ENCODE assay signal across 29 cellular contexts in the genomic region with DNA sequence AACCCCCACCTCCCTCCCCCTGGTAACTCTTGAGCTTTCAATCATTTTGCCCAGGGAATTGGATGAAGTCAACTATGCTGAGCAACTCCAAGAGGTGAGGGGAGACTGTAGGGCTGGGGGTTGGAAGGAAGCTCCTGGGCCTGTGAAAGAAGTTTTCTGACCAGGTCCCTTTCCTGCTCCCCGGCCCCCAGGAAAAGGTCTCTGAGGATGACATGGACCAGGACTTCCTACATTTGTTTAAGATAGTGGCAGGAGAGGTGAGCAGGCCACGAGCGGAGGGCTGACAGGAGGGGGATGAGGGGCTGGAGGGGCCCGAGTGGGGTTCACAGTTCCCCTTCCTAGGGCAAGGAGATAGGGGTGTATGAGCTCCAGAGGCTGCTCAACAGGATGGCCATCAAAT. TPM values are rescaled to one million over a fixed set of nuclear protein-coding genes. Genes with fewer than 3 reads are reported as not detected.
"Had no signal": no experiment of that assay in that cellular context is flagged by ENCODE, and none has a peak within 500 bp of the region (broad histone marks: within the 10 kb centered on the region; RNA-seq: fewer than 3 reads in every experiment).

No MANE protein-coding gene starts in this region.

- H3K36me3 Mint-ChIP-seq: immature natural killer cell; memory B cell; natural killer cell; stimulated activated memory B cell treated with anti-CD40 and anti-IgM and Interleukin-4, amounts not matched to agents 10 μg/mL and 1 μg/mL and 100 μg/mL, for 72 hours had no signal

- H3K27ac Mint-ChIP-seq: dendritic cell treated with granulocyte-macrophage colony-stimulating factor and Interleukin-4, amounts not matched to agents 40 ng/mL and 50 ng/mL, for 4 days; endodermal cell; memory B cell; natural killer cell; stimulated activated memory B cell treated with anti-CD40 and anti-IgM and Interleukin-4, amounts not matched to agents 10 μg/mL and 1 μg/mL and 100 μg/mL, for 72 hours; stimulated activated naive CD8-positive, alpha-beta T cell treated with anti-CD3 and anti-CD28 coated beads, Interleukin-15, Interleukin-2, amounts not matched to agents 100 ng/mL and 50 ng/mL, for 24 hours had no signal

- H3K4me3 Mint-ChIP-seq: dendritic cell treated with granulocyte-macrophage colony-stimulating factor and Interleukin-4, amounts not matched to agents 40 ng/mL and 50 ng/mL, for 4 days; endodermal cell; immature natural killer cell; memory B cell; natural killer cell; stimulated activated memory B cell treated with anti-CD40 and anti-IgM and Interleukin-4, amounts not matched to agents 10 μg/mL and 1 μg/mL and 100 μg/mL, for 72 hours; stimulated activated naive CD8-positive, alpha-beta T cell treated with anti-CD3 and anti-CD28 coated beads, Interleukin-15, Interleukin-2, amounts not matched to agents 100 ng/mL and 50 ng/mL, for 24 hours had no signal

- H3K4me1 ChIP-seq: colonic mucosa, sigmoid colon, vagina had no signal

- H3K27ac ChIP-seq: colonic mucosa, epithelial cell of prostate, gastroesophageal sphincter, heart right ventricle, ovary, psoas muscle, sigmoid colon, thoracic aorta, transverse colon, vagina had no signal

- H3K36me3 ChIP-seq: colonic mucosa, gastroesophageal sphincter, heart right ventricle, ovary, sigmoid colon, thoracic aorta, transverse colon, vagina had no signal

- H3K27me3 ChIP-seq: colonic mucosa, gastroesophageal sphincter, heart right ventricle, ovary, sigmoid colon, transverse colon, vagina had no signal

- ATAC-seq: esophagus mucosa; gastroesophageal sphincter; heart right ventricle; natural killer cell; right cardiac atrium; stimulated activated memory B cell treated with anti-CD40 and anti-IgM and Interleukin-4, amounts not matched to agents 10 μg/mL and 1 μg/mL and 100 μg/mL, for 72 hours had no signal

- DNase-seq: colonic mucosa; effector CD8-positive, alpha-beta T cell; heart right ventricle; hippocampal formation; immature natural killer cell; natural killer cell; occipital lobe; ovary; psoas muscle; right cardiac atrium; sigmoid colon; stimulated activated CD4-positive, alpha-beta T cell treated with anti-CD3 and anti-CD28 coated beads, Interleukin-4, amount 100 ng/mL, for 4 hours; transverse colon had no signal

- H3K27me3 Mint-ChIP-seq: stimulated activated naive CD8-positive, alpha-beta T cell treated with anti-CD3 and anti-CD28 coated beads, Interleukin-15, Interleukin-2, amounts not matched to agents 100 ng/mL and 50 ng/mL, for 24 hours had no signal

- H3K9me3 ChIP-seq: colonic mucosa, gastroesophageal sphincter, heart right ventricle, ovary, psoas muscle, sigmoid colon, thoracic aorta, transverse colon, vagina had no signal

- H3K4me3 ChIP-seq: colonic mucosa, gastroesophageal sphincter, heart right ventricle, lung, ovary, psoas muscle, sigmoid colon, thoracic aorta, transverse colon, vagina had no signal

- H3K9me3 Mint-ChIP-seq: dendritic cell treated with granulocyte-macrophage colony-stimulating factor and Interleukin-4, amounts not matched to agents 40 ng/mL and 50 ng/mL, for 4 days; endodermal cell; immature natural killer cell; memory B cell; natural killer cell; stimulated activated memory B cell treated with anti-CD40 and anti-IgM and Interleukin-4, amounts not matched to agents 10 μg/mL and 1 μg/mL and 100 μg/mL, for 72 hours; stimulated activated naive CD8-positive, alpha-beta T cell treated with anti-CD3 and anti-CD28 coated beads, Interleukin-15, Interleukin-2, amounts not matched to agents 100 ng/mL and 50 ng/mL, for 24 hours had no signal

RNA-seq across cellular contexts. Expression of gene CAPN11, which starts 21.8 kb away (rescaled TPM):
- total RNA-seq: natural killer cell, occipital lobe, renal cortical epithelial cell, thoracic aorta had no signal
- polyA plus RNA-seq: neural cell had no signal

RNA-seq across cellular contexts. Expression of gene MYMX, which starts 36.3 kb away (rescaled TPM):
- total RNA-seq: colonic mucosa, liver, lung, mononuclear cell, natural killer cell, occipital lobe, renal cortical epithelial cell, sigmoid colon, thoracic aorta, ureter, vagina had no signal
- polyA plus RNA-seq: immature natural killer cell, neural cell had no signal
